16 cellular contexts compared by ENCODE assay signal in genomic region chr19:8500158-8500557, GRCh38. TPM values are rescaled to one million over a fixed set of nuclear protein-coding genes. Genes with fewer than 3 reads are reported as not detected.
DNase-seq lines count a peak whose midpoint lies in the region; TF ChIP-seq lines count a peak whose summit lies in the region.
"Had no signal": no experiment of that assay in that cellular context is flagged by ENCODE, and none has a peak within 500 bp of the region (broad histone marks: within the 10 kb centered on the region; RNA-seq: fewer than 3 reads in every experiment).

No MANE protein-coding gene starts in this region.

- H3K36me3 Mint-ChIP-seq in T-helper 2 cell treated with Interferon-gamma antibody and Interleukin-4, amounts not matched to agents 5 μg/mL and 100 μg/mL, for 36 hours (ENCODE audit: low read depth), result no peaks in the 10 kb centered on the region
- H3K36me3 Mint-ChIP-seq in type B pancreatic cell, result no peaks in the 10 kb centered on the region

- peak overlapping the region; percentile 41 for H3K27ac Mint-ChIP-seq in T-helper 2 cell treated with Interferon-gamma antibody and Interleukin-4, amounts not matched to agents 5 μg/mL and 100 μg/mL, for 36 hours
- H3K27ac Mint-ChIP-seq in type B pancreatic cell, result peak overlapping the region; percentile 38

- no peak overlapping the region for H3K9ac ChIP-seq in liver (ENCODE audit: low read depth in 1 of 2, low read length in 2 of 2)

- no peaks in the 10 kb centered on the region for H3K27me3 ChIP-seq in liver (ENCODE audit: control insufficient read depth in 4 of 4, insufficient read depth in 4 of 4, low read length in 3 of 4)
- H3K27me3 ChIP-seq: esophagus muscularis mucosa, sigmoid colon had no signal

- 66% methylated on average over 7 of the region's 7 CpGs for WGBS in liver

- H3K27me3 Mint-ChIP-seq in T-helper 2 cell treated with Interferon-gamma antibody and Interleukin-4, amounts not matched to agents 5 μg/mL and 100 μg/mL, for 36 hours (ENCODE audit: low read depth), result no peaks in the 10 kb centered on the region
- no peaks in the 10 kb centered on the region for H3K27me3 Mint-ChIP-seq in type B pancreatic cell

- TF ChIP-seq RAD21 in liver (IDR thresholded peaks at IDR 0.05), result no peak

- peaks cover 0 to 2% (median 0%) of the 10 kb centered on the region in 4 donors for H3K4me1 ChIP-seq in liver (ENCODE audit: control insufficient read depth in 4 of 4, insufficient read depth in 4 of 4, low read length in 3 of 4)

- H3K4me3 Mint-ChIP-seq in T-helper 2 cell treated with Interferon-gamma antibody and Interleukin-4, amounts not matched to agents 5 μg/mL and 100 μg/mL, for 36 hours, result no peak overlapping the region
- peak overlapping the region; percentile 40 for H3K4me3 Mint-ChIP-seq in type B pancreatic cell

- TF ChIP-seq CTCF in liver (IDR thresholded peaks at IDR 0.05; ENCODE audit: low read depth, low read length, missing input control) (no peak), type B pancreatic cell (conservative IDR thresholded peaks at IDR 0.05) (no peak)

- no peaks in the 10 kb centered on the region for H3K36me3 ChIP-seq in liver (ENCODE audit: control insufficient read depth in 4 of 4, insufficient read depth in 3 of 4, low read depth in 1 of 4, low read length in 3 of 4)
- H3K36me3 ChIP-seq: esophagus muscularis mucosa, sigmoid colon had no signal

- no peaks in the 10 kb centered on the region for H3K9me3 ChIP-seq in liver (ENCODE audit: control insufficient read depth in 4 of 4, low read length in 3 of 4)
- H3K9me3 ChIP-seq: esophagus muscularis mucosa, sigmoid colon had no signal

- no peak overlapping the region for H3K4me3 ChIP-seq in liver (ENCODE audit: low read depth in 1 of 3, low read length in 3 of 3)
- H3K4me3 ChIP-seq: esophagus muscularis mucosa, sigmoid colon had no signal

- peaks cover 19% of the 10 kb centered on the region for H3K4me1 Mint-ChIP-seq in T-helper 2 cell treated with Interferon-gamma antibody and Interleukin-4, amounts not matched to agents 5 μg/mL and 100 μg/mL, for 36 hours (ENCODE audit: low read depth)
- H3K4me1 Mint-ChIP-seq in type B pancreatic cell (ENCODE audit: unreplicated experiment), result peaks cover 8% of the 10 kb centered on the region

- H3K9me3 Mint-ChIP-seq in T-helper 2 cell treated with Interferon-gamma antibody and Interleukin-4, amounts not matched to agents 5 μg/mL and 100 μg/mL, for 36 hours, result no peaks in the 10 kb centered on the region
- no peaks in the 10 kb centered on the region for H3K9me3 Mint-ChIP-seq in type B pancreatic cell

- DNase-seq in T-helper 2 cell treated with Interferon-gamma antibody and Interleukin-4, amounts not matched to agents 5 μg/mL and 100 μg/mL, for 36 hours (ENCODE audit: low spot score), result no peak
- no peak for DNase-seq in T-helper 2 cell
- DNase-seq in SKM-1 (lab: John Stamatoyannopoulos, UW; ENCODE audit: unreplicated experiment), result peak; percentile 88
- DNase-seq in type B pancreatic cell (ENCODE audit: extremely low spot score, unreplicated experiment), result no peak
- no peak for DNase-seq in DMS53 treated with DMSO at 0.1 percent for 48 hours (lab: John Stamatoyannopoulos, UW; ENCODE audit: unreplicated experiment)
- DNase-seq in stimulated activated naive CD4-positive, alpha-beta T cell (lab: John Stamatoyannopoulos, UW), result no peak
- no peak for DNase-seq in NCI-H2107 treated with DMSO at 0.1 percent for 48 hours (lab: John Stamatoyannopoulos, UW; ENCODE audit: unreplicated experiment)
- DNase-seq: activated CD4-positive, alpha-beta T cell treated with anti-CD3 and anti-CD28 coated beads for 48 hours; activated effector memory CD4-positive, alpha-beta T cell treated with anti-CD3 and anti-CD28 coated beads, Interleukin-2, amount 50 U/mL, for 16 hours; DMS153; NCI-H1694; sigmoid colon had no signal

- H3K27ac ChIP-seq in liver (ENCODE audit: low read depth in 1 of 2, low read length in 2 of 2), result peak overlapping the region; percentile 19 to 41
- H3K27ac ChIP-seq: esophagus muscularis mucosa, sigmoid colon had no signal

TF ChIP-seq in liver, 16 proteins besides CTCF, POLR2A, EP300 and RAD21:
- TF ChIP-seq RXRA (IDR thresholded peaks at IDR 0.05), result no peak
- TF ChIP-seq ZBTB33 (IDR thresholded peaks at IDR 0.05), result no peak
- TF ChIP-seq JUND (IDR thresholded peaks at IDR 0.05), result no peak
- TF ChIP-seq, protein P1, sequence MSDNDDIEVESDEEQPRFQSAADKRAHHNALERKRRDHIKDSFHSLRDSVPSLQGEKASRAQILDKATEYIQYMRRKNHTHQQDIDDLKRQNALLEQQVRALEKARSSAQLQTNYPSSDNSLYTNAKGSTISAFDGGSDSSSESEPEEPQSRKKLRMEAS (IDR thresholded peaks at IDR 0.05), result no peak
- TF ChIP-seq EGR1 (IDR thresholded peaks at IDR 0.05; ENCODE audit: low read depth in 2 of 2), result no peak
- no peak for TF ChIP-seq HNF4A (conservative IDR thresholded peaks at IDR 0.05)
- no peak for TF ChIP-seq YY1 (IDR thresholded peaks at IDR 0.05)
- TF ChIP-seq FOXA1 (IDR thresholded peaks at IDR 0.05), result no peak
- no peak for TF ChIP-seq FOXA2 (IDR thresholded peaks at IDR 0.05)
- TF ChIP-seq HNF4G (IDR thresholded peaks at IDR 0.05), result no peak
- TF ChIP-seq SP1 (IDR thresholded peaks at IDR 0.05), result no peak
- no peak for TF ChIP-seq ATF3 (IDR thresholded peaks at IDR 0.05)
TF ChIP-seq in liver: peak in this region for 0.

RNA-seq across cellular contexts. Expression of gene PRAM1, which starts 2.3 kb away (rescaled TPM):
- total RNA-seq in liver (1 to 10 TPM in 1 of 2 donors, under 1 TPM in 1; 0.84 to 1.8 TPM), type B pancreatic cell (ENCODE audit: low replicate concordance) (0.31 TPM in 2 replicates)
- polyA plus RNA-seq in liver, result under 1 TPM; 0.75 to 0.77 TPM
- total RNA-seq: A172, HT-29 had no signal

RNA-seq across cellular contexts. Expression of gene ZNF414, which starts 13.8 kb away (rescaled TPM):
- total RNA-seq in liver (10 to 100 TPM in 1 of 2 donors, 1 to 10 TPM in 1; 3.5 to 10.3 TPM), type B pancreatic cell (ENCODE audit: low replicate concordance) (19.9 and 25.4 TPM in 2 replicates)
- polyA plus RNA-seq in liver, result 10 to 100 TPM in 1 of 2 donors, 1 to 10 TPM in 1; 4.1 to 16.0 TPM

RNA-seq across cellular contexts. Expression of gene HNRNPM, which starts 55.4 kb away (rescaled TPM):
- 10 to 100 TPM; 66.3 to 75.1 TPM for total RNA-seq in liver
- polyA plus RNA-seq in liver, result 10 to 100 TPM; 39.4 to 86.9 TPM
- total RNA-seq in type B pancreatic cell (ENCODE audit: low replicate concordance), result 197 and 317 TPM in 2 replicates
